8 cellular contexts compared by ENCODE assay signal in the genomic region with DNA sequence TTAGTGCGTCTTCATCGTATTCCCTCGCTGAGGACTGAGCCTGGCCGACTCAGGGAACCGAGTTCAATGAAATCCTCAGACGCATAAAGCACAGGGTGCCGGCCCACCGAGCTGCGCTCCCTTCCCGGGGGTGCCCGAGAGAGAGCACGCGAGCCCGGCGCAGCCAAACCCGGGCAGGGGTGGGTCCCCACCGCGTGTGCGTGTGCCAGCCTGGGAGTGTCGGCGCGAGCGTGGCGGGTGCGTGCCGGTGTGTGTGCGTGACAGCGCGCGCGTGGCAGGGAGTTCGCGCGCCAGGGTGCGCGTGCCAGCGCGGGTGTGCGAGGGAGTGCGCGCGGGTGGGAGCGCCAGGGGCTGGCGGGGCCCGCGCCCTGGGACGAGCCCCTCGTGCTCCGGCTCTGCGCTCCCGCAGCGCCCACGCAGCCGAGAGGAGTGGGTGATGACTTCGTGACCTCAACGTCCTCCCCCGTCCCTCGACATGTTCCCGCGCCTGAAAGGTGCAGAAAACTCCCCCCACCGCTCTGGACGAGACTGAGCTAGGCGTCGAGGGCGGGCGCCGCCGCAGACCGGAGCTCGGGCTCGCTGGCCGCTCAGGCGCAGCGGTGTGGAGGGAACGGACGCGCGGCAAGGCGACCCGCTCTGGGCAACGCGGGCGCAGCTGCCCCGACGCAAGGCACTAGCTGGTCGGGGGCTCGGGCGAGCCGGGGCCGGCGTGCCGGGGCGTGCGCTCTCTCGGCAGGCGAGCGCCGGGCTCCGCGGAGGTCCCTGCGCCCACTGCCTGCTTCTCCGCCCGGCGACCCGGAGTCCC.
DNase-seq lines count a peak whose midpoint lies in the region; ATAC-seq, FAIRE-seq and TF ChIP-seq lines count a peak whose summit lies in the region.

No MANE protein-coding gene starts in this region.

- FAIRE-seq in D721Med (lab: Jason Lieb, UNC): no peak

- TF ChIP-seq CTCF in D721Med (IDR thresholded peaks at IDR 0.05; ENCODE audit: insufficient read depth, missing control alignments): no peak

- peak; percentile 43 for DNase-seq in activated CD4-positive, alpha-beta T cell treated with anti-CD3 and anti-CD28 coated beads for 48 hours
- no peak for DNase-seq in activated CD4-positive, alpha-beta T cell treated with anti-CD3 and anti-CD28 coated beads for 1 hour
- DNase-seq in RPMI7951 (ENCODE audit: low read depth): peak; percentile 28
- DNase-seq in caudate nucleus (lab: John Stamatoyannopoulos, UW): peak in 53 of 61 donors; percentile 17 to 90 (median 60)
- peak; percentile 1 for DNase-seq in stimulated activated CD4-positive, alpha-beta T cell treated with anti-CD3 and anti-CD28 coated beads, Interleukin-2, amount 100 ng/mL, for 4 hours (ENCODE audit: low read depth)
- DNase-seq in D721Med (ENCODE audit: insufficient read length, low spot score): no peak

- peak overlapping the region; percentile 72 for H3K27ac ChIP-seq in caudate nucleus (ENCODE audit: low read depth, low read length)
- H3K27ac ChIP-seq in layer of hippocampus (ENCODE audit: low read depth, low read length): peak overlapping the region; percentile 30

- H3K27me3 ChIP-seq in layer of hippocampus (ENCODE audit: control insufficient read depth, insufficient read depth, low read length): no peaks in the 10 kb centered on the region

- ATAC-seq in HG02943 (IDR thresholded peaks at IDR 0.05; ENCODE audit: low read depth, unreplicated experiment): peak; percentile 67

Comparison
In these comparisons a context has a peak if more than half of its experiments do, and no peak if none do; other contexts are left out.
1. DNase-seq: peak in activated CD4-positive, alpha-beta T cell treated with anti-CD3 and anti-CD28 coated beads for 48 hours (single experiment), RPMI7951 (single experiment), caudate nucleus (53 of 61) and stimulated activated CD4-positive, alpha-beta T cell treated with anti-CD3 and anti-CD28 coated beads, Interleukin-2, amount 100 ng/mL, for 4 hours (single experiment); none in activated CD4-positive, alpha-beta T cell treated with anti-CD3 and anti-CD28 coated beads for 1 hour (single experiment) and D721Med (single experiment).